ENCODE assay signal across 32 cellular contexts in genomic region chr6:84161190-84161589, GRCh38.
"Had no signal": no experiment of that assay in that cellular context is flagged by ENCODE, and none has a peak within 500 bp of the region (broad histone marks: within the 10 kb centered on the region; RNA-seq: fewer than 3 reads in every experiment).

No MANE protein-coding gene starts in this region.

- H3K36me3 ChIP-seq: MG63 had no signal

- H3K4me3 ChIP-seq: MG63 had no signal

- H3K27ac Mint-ChIP-seq: activated CD8-positive, alpha-beta T cell treated with anti-CD3 and anti-CD28 coated beads for 36 hours; activated naive CD8-positive, alpha-beta T cell treated with anti-CD3 and anti-CD28 coated beads for 36 hours; activated T-cell treated with anti-CD3 and anti-CD28 coated beads, Interleukin-2, amount 50 U/mL, for 72 hours; activated T-helper 17 cell treated with anti-CD3 and anti-CD28 coated beads, Interleukin-2, amount 50 U/mL, for 72 hours; brain had no signal

- H3K4me3 Mint-ChIP-seq: activated CD8-positive, alpha-beta T cell treated with anti-CD3 and anti-CD28 coated beads for 36 hours; activated naive CD8-positive, alpha-beta T cell treated with anti-CD3 and anti-CD28 coated beads for 36 hours; activated T-cell treated with anti-CD3 and anti-CD28 coated beads, Interleukin-2, amount 50 U/mL, for 72 hours; activated T-helper 17 cell treated with anti-CD3 and anti-CD28 coated beads, Interleukin-2, amount 50 U/mL, for 72 hours; brain had no signal

- H3K27me3 ChIP-seq: MG63 had no signal

- H3K9me3 Mint-ChIP-seq: activated CD8-positive, alpha-beta T cell treated with anti-CD3 and anti-CD28 coated beads for 36 hours; activated naive CD8-positive, alpha-beta T cell treated with anti-CD3 and anti-CD28 coated beads for 36 hours; activated T-cell treated with anti-CD3 and anti-CD28 coated beads, Interleukin-2, amount 50 U/mL, for 72 hours; activated T-helper 17 cell treated with anti-CD3 and anti-CD28 coated beads, Interleukin-2, amount 50 U/mL, for 72 hours; brain had no signal

- DNase-seq: activated CD4-positive, alpha-beta T cell treated with anti-CD3 and anti-CD28 coated beads for 1 hour; activated CD4-positive, alpha-beta T cell treated with anti-CD3 and anti-CD28 coated beads for 48 hours; activated CD4-positive, CD25-positive, alpha-beta regulatory T cell; activated CD8-positive, alpha-beta T cell treated with anti-CD3 and anti-CD28 coated beads for 36 hours; activated effector memory CD4-positive, alpha-beta T cell treated with anti-CD3 and anti-CD28 coated beads, Interleukin-2, amount 50 U/mL, for 16 hours; activated naive CD4-positive, alpha-beta T cell; activated naive CD4-positive, alpha-beta T cell treated with anti-CD3 and anti-CD28 coated beads, Interleukin-2, amount 50 U/mL, for 16 hours; activated naive CD8-positive, alpha-beta T cell treated with anti-CD3 and anti-CD28 coated beads for 36 hours; activated T-cell treated with anti-CD3 and anti-CD28 coated beads, Interleukin-2, amount 50 U/mL, for 1 hour; activated T-cell treated with anti-CD3 and anti-CD28 coated beads, Interleukin-2, amount 50 U/mL, for 72 hours; amniotic stem cell; caudate nucleus; Kasumi-1; KG1; MG63; NCI-H1048; NCI-H1105 treated with DMSO at 0.1 percent for 48 hours; NCI-H1436 treated with DMSO at 0.1 percent for 48 hours; NCI-H1694 treated with DMSO at 0.1 percent for 48 hours; NCI-H2029; NCI-H510A; NCI-H526; NCI-H748 treated with DMSO at 0.1 percent for 48 hours; NK-92 treated with Interleukin-12 subunit alpha and Interleukin-12 subunit beta, amount 100 ng/mL, for 24 hours; Right ventricle myocardium superior; SW 1271; T-helper 1 cell; T-helper 2 cell; T-helper 9 cell; WERI-Rb-1 had no signal

- H3K4me1 Mint-ChIP-seq: activated naive CD8-positive, alpha-beta T cell treated with anti-CD3 and anti-CD28 coated beads for 36 hours; activated T-helper 17 cell treated with anti-CD3 and anti-CD28 coated beads, Interleukin-2, amount 50 U/mL, for 72 hours; brain had no signal

- H3K9me3 ChIP-seq: MG63 had no signal

- H3K27me3 Mint-ChIP-seq: activated CD8-positive, alpha-beta T cell treated with anti-CD3 and anti-CD28 coated beads for 36 hours; activated naive CD8-positive, alpha-beta T cell treated with anti-CD3 and anti-CD28 coated beads for 36 hours; activated T-helper 17 cell treated with anti-CD3 and anti-CD28 coated beads, Interleukin-2, amount 50 U/mL, for 72 hours had no signal

- H3K27ac ChIP-seq: WERI-Rb-1 had no signal

- ATAC-seq: activated CD8-positive, alpha-beta T cell treated with anti-CD3 and anti-CD28 coated beads for 36 hours; activated T-cell treated with anti-CD3 and anti-CD28 coated beads, Interleukin-2, amount 50 U/mL, for 72 hours; activated T-helper 17 cell treated with anti-CD3 and anti-CD28 coated beads, Interleukin-2, amount 50 U/mL, for 72 hours had no signal
